In the genomic region with DNA sequence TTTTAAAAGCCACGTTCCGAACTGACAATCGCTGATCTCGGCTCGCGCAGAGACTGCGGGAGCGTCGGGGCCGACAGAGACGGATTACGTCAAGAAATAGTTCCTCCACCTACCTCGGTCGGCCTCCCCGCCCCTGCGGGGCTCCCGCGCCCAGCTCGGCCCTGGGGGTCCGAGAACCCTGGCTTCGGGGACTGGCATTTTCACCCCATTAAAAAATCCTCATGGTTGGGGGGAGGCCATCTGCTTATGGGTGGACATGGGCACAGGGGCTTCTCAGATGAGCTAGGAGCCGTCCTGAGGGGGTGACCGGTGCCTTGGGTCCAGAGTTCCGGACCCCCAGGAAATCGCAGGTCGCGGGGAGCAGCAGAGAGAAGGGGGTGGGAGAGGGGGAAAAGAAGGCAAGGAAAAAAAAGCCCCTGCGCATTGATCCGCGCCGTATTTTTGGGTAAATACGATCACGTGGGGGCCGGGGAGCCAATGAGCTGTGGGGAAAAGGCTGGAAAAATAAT, we compare ENCODE assay signal across 2 cellular contexts.
TF ChIP-seq lines count a peak whose summit lies in the region.

No MANE protein-coding gene starts in this region.

TF ChIP-seq in GM12878, 131 proteins besides CTCF, POLR2A, EP300 and RAD21 (continues in another document):
- TF ChIP-seq MEF2B (IDR thresholded peaks at IDR 0.05; ENCODE audit: partially characterized antibody, poor library complexity, severe bottlenecking): no peak
- TF ChIP-seq POU2F2 (IDR thresholded peaks at IDR 0.05; ENCODE audit: borderline replicate concordance, low read depth, low read length): no peak
- no peak for TF ChIP-seq ZBTB4 (CRISPR knock-in tag; IDR thresholded peaks at IDR 0.05)
- TF ChIP-seq ZNF622 (IDR thresholded peaks at IDR 0.05): no peak
- TF ChIP-seq EED (IDR thresholded peaks at IDR 0.05; ENCODE audit: low read depth): no peak
- TF ChIP-seq REST (IDR thresholded peaks at IDR 0.05; ENCODE audit: low read depth, low read length): no peak
- TF ChIP-seq RBBP5 (conservative IDR thresholded peaks at IDR 0.05): no peak
- no peak for TF ChIP-seq RELA (IDR thresholded peaks at IDR 0.05; ENCODE audit: borderline replicate concordance, partially characterized antibody)
- no peak for TF ChIP-seq ZBTB33 (IDR thresholded peaks at IDR 0.05)
- TF ChIP-seq RAD51 (IDR thresholded peaks at IDR 0.05): peak; percentile 88
- no peak for TF ChIP-seq E2F4 (IDR thresholded peaks at IDR 0.05; ENCODE audit: low read depth, low read length)
- TF ChIP-seq BMI1 (IDR thresholded peaks at IDR 0.05; ENCODE audit: borderline replicate concordance): no peak
- TF ChIP-seq KLF5 (IDR thresholded peaks at IDR 0.05; ENCODE audit: partially characterized antibody): no peak
- no peak for TF ChIP-seq ZNF384 (IDR thresholded peaks at IDR 0.05; ENCODE audit: borderline replicate concordance, low read depth, low read length)
- no peak for TF ChIP-seq HDAC6 (IDR thresholded peaks at IDR 0.05; ENCODE audit: unreplicated experiment)

TF ChIP-seq in neural cell, 6 proteins besides CTCF, POLR2A, EP300 and RAD21:
- peak; percentile 82 for TF ChIP-seq EZH2 (IDR thresholded peaks at IDR 0.05; ENCODE audit: borderline replicate concordance, insufficient read depth, low read length, poor library complexity, severe bottlenecking)
- no peak for TF ChIP-seq MXI1 (conservative IDR thresholded peaks at IDR 0.05; ENCODE audit: poor library complexity, severe bottlenecking)
TF ChIP-seq in neural cell: peak in this region for 1.
